9 cellular contexts compared by ENCODE assay signal in the genomic region with DNA sequence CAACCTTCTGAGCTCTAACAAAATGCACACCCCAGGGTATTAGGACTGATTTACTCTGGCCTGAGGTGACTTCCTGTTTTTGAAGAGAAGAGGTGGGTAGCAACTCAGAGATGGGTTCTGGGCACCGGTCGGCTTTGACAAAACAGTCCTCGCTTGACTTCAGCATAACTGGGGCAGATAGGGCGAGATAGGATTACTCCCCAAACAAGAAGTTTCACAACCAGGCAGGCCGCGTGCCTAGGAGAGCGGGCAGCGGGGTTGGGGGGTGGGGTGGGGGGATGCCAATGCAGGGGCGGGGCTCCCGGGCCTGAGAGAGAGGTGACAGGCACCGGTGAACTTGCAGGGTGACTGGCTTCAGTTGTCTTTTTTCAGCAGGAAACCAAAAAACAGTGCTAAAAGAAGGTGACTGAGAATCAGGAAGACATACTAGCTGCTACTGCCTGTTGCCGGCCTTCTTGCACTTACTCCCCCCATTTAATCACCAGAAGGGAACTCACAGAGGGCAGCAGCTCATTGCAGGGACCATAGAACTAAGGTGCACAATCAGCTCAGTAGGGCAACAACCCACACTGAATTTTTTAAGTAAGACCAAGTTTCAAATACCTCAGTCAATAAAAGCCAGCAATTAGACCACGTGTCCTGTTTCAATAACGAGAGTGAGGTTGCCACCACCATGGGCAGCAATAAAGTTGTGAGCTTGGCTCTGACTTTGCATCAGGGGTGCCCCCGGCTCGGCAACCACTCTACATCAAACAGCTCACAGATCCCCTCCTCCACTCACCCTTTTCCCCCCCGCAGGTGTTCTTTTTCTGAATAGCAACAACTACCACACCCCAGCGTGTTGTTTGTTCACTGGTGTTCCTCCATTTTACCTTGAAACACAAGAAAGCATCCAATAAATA. TPM values are rescaled to one million over a fixed set of nuclear protein-coding genes. Genes with fewer than 3 reads are reported as not detected.
DNase-seq lines count a peak whose midpoint lies in the region; ATAC-seq, FAIRE-seq and TF ChIP-seq lines count a peak whose summit lies in the region.
"Had no signal": no experiment of that assay in that cellular context is flagged by ENCODE, and none has a peak within 500 bp of the region (broad histone marks: within the 10 kb centered on the region; RNA-seq: fewer than 3 reads in every experiment).

No MANE protein-coding gene starts in this region.

- peaks cover 0 to 6% of the 10 kb centered on the region in 2 experiments; a peak in 2 of 5 replicates for H3K4me1 ChIP-seq in K562 (replicated peaks in 1 of 2; ENCODE audit: control insufficient read depth in 2 of 2, insufficient read depth in 2 of 2, low read length in 2 of 2)

- H3K4me3 ChIP-seq in GM12864 (ENCODE audit: low read depth, low read length) (no peak overlapping the region), K562 (no peak overlapping the region)

- DNase-seq in GM12864 (ENCODE audit: low read depth): peak; percentile 70
- peak; percentile 41 for DNase-seq in SKM-1 treated with dmso at 0.1 percent for 144 hours (lab: John Stamatoyannopoulos, UW; ENCODE audit: unreplicated experiment)
- DNase-seq in K562 (ENCODE audit: extremely low read depth in 1 of 4, low spot score in 3 of 4): no peak
- DNase-seq in stimulated activated naive B cell treated with anti-CD40 and anti-IgM and Interleukin-4, amounts not matched to agents 10 μg/mL and 1 μg/mL and 100 μg/mL, for 72 hours: peak; percentile 76
- no peak for DNase-seq in NCI-H187 (lab: John Stamatoyannopoulos, UW)
- no peak for DNase-seq in epidermal melanocyte (ENCODE audit: insufficient read length, low spot score)
- no peak for DNase-seq in retina

- intact Hi-C loops in K562 (cut with micrococcal nuclease): no loop called here

- no peak for TF ChIP-seq EP300 in K562 (IDR thresholded peaks at IDR 0.05; ENCODE audit: low read length)

- H3K36me3 Mint-ChIP-seq in stimulated activated naive B cell treated with anti-CD40 and anti-IgM and Interleukin-4, amounts not matched to agents 10 μg/mL and 1 μg/mL and 100 μg/mL, for 72 hours: peaks cover 0 to 2% of the 10 kb centered on the region in 2 donors

- no peak for TF ChIP-seq POLR2A in K562 (conservative IDR thresholded peaks at IDR 0.05)

- CTCF ChIA-PET in K562 (lab: Yijun Ruan, JAX; ENCODE audit: low intra/inter-chr PET ratio): no interaction called here

- 0 out of 2 replicates have a peak, but pooled peaks cover 6% of the 10 kb centered on the region for H4K20me1 ChIP-seq in K562 (replicated peaks; ENCODE audit: control insufficient read depth, insufficient read depth, low read length)

- no peaks in the 10 kb centered on the region for H3K36me3 ChIP-seq in K562 (ENCODE audit: control insufficient read depth, insufficient read depth, low read length)

- H3K27ac Mint-ChIP-seq in stimulated activated naive B cell treated with anti-CD40 and anti-IgM and Interleukin-4, amounts not matched to agents 10 μg/mL and 1 μg/mL and 100 μg/mL, for 72 hours: peak overlapping the region; percentile 96

- no peak overlapping the region for H2AFZ ChIP-seq in K562 (ENCODE audit: low read depth, low read length)

- BruUV-seq in K562 (replicated peaks; lab: Mats Ljungman, UMichigan): no TSS peak

- TF ChIP-seq CTCF in GM12864 (IDR thresholded peaks at IDR 0.05; ENCODE audit: low read depth, low read length, missing control alignments) (no peak), K562 (IDR thresholded peaks at IDR 0.05 in 2 of 3, conservative IDR thresholded peaks at IDR 0.05 in 1 of 3; ENCODE audit: insufficient read depth in 2 of 3, low read depth in 1 of 3, low read length in 3 of 3) (no peak)

- no peaks in the 10 kb centered on the region for H3K9me3 ChIP-seq in K562 (replicated peaks; ENCODE audit: control insufficient read depth, insufficient read depth, low read depth, low read length)

- peak overlapping the region; percentile 71 to 73 for H3K4me3 Mint-ChIP-seq in stimulated activated naive B cell treated with anti-CD40 and anti-IgM and Interleukin-4, amounts not matched to agents 10 μg/mL and 1 μg/mL and 100 μg/mL, for 72 hours

- in situ Hi-C loops in K562 (cut with MboI): loop anchor here (10.0 to 25.0 kb wide), 2 partner anchors 450 to 587 kb away; no protein-coding TSS in a partner anchor

- H3K9me1 ChIP-seq in K562 (ENCODE audit: control insufficient read depth, insufficient read depth, low read length): no peaks in the 10 kb centered on the region

- no peaks in the 10 kb centered on the region for H3K27me3 Mint-ChIP-seq in stimulated activated naive B cell treated with anti-CD40 and anti-IgM and Interleukin-4, amounts not matched to agents 10 μg/mL and 1 μg/mL and 100 μg/mL, for 72 hours

- H3K9me3 Mint-ChIP-seq in stimulated activated naive B cell treated with anti-CD40 and anti-IgM and Interleukin-4, amounts not matched to agents 10 μg/mL and 1 μg/mL and 100 μg/mL, for 72 hours: no peaks in the 10 kb centered on the region

- H3K27me3 ChIP-seq in K562 (ENCODE audit: control insufficient read depth in 2 of 2, insufficient read depth in 2 of 2, low read length in 2 of 2): no peaks in the 10 kb centered on the region

- no peak overlapping the region for H3K4me2 ChIP-seq in K562 (ENCODE audit: insufficient read depth, low read length)

- no peak overlapping the region for H3K9ac ChIP-seq in K562 (ENCODE audit: insufficient read depth in 1 of 2, low read depth in 2 of 2, low read length in 2 of 2)

- POLR2A ChIA-PET in K562 (lab: Yijun Ruan, JAX): no interaction called here

- no peak overlapping the region for H3K27ac ChIP-seq in K562 (ENCODE audit: extremely low read depth, low read depth, low read length)

- no peak for FAIRE-seq in K562 (lab: Jason Lieb, UNC)
- FAIRE-seq: astrocyte had no signal

- TF ChIP-seq RAD21 in K562 (CRISPR knock-in tag; conservative IDR thresholded peaks at IDR 0.05 in 1 of 2, IDR thresholded peaks at IDR 0.05 in 1 of 2): no peak

- no peaks in the 10 kb centered on the region for H3K79me2 ChIP-seq in K562 (ENCODE audit: control insufficient read depth, insufficient read depth, low read length)

- ATAC-seq in HG02623 (IDR thresholded peaks at IDR 0.05; ENCODE audit: unreplicated experiment) (peak; percentile 42), K562 (no peak)
- peak; percentile 88 to 89 for ATAC-seq in stimulated activated naive B cell treated with anti-CD40 and anti-IgM and Interleukin-4, amounts not matched to agents 10 μg/mL and 1 μg/mL and 100 μg/mL, for 72 hours (replicated peaks)

- peaks cover 75 to 100% of the 10 kb centered on the region in 2 donors for H3K4me1 Mint-ChIP-seq in stimulated activated naive B cell treated with anti-CD40 and anti-IgM and Interleukin-4, amounts not matched to agents 10 μg/mL and 1 μg/mL and 100 μg/mL, for 72 hours

- 12% methylated on average over 14 of the region's 18 CpGs for WGBS in K562 (ENCODE audit: insufficient coverage, low coverage, missing lambda C conversion rate)

TF ChIP-seq in K562, 482 proteins besides CTCF, POLR2A, EP300 and RAD21:
- TF ChIP-seq PTTG1 (tag; IDR thresholded peaks at IDR 0.05; ENCODE audit: low read depth): no peak
- no peak for TF ChIP-seq E2F1 (CRISPR knock-in tag; IDR thresholded peaks at IDR 0.05)
- peak; percentile 41; the same call in 1 of the 2 replicates for TF ChIP-seq SPI1 (IDR thresholded peaks at IDR 0.05; ENCODE audit: borderline replicate concordance, low read depth, low read length)

RNA-seq across cellular contexts. Expression of gene ETS1, which starts 37.2 kb away (rescaled TPM):
- not detected in 2 replicates for total RNA-seq in K562 (2011; cell fraction: chromatin; rRNA removed; ENCODE audit: low replicate concordance)
- total RNA-seq in K562 (2011; cell fraction: nucleolus; rRNA removed): not detected in 2 replicates
- total RNA-seq in K562 (2011; cell fraction: nucleoplasm; rRNA removed): not detected in 2 replicates
- total RNA-seq in K562 (2014; rRNA removed) (0.16 and 0.23 TPM in 2 replicates), K562 (2014; rRNA removed; fragmentation: Illumina TruSeq; extraction: Trizol) (0.33 and 0.38 TPM in 2 replicates), K562 (2015; rRNA removed; fragmentation: Illumina TruSeq; extraction: Trizol) (0.15 and 0.25 TPM in 2 replicates), K562 (2021) (1.4 and 1.6 TPM in 2 replicates)
- polyA plus RNA-seq in K562 (2011; rRNA removed) (0.03 and 0.13 TPM in 2 replicates), K562 (2014; fragmentation: Illumina TruSeq; extraction: Trizol) (0.50 and 0.54 TPM in 2 replicates), K562 (2014; fragmentation: Nextera tagmentation; extraction: Ambion mirVana) (under 1 TPM; 0.04 to 0.11 TPM), K562 (2014; rRNA removed) (0.18 and 0.21 TPM in 2 replicates)
- 0.16 TPM in 1 of 2 replicates, not detected in the other for polyA plus RNA-seq in K562 (2011; cell fraction: cytosol; rRNA removed)
- polyA plus RNA-seq in K562 (2011; cell fraction: nucleus; rRNA removed): 0.03 and 0.06 TPM in 2 replicates
- 1.0 and 11.5 TPM in 2 replicates for polyA plus RNA-seq in K562 (2012)
- polyA minus RNA-seq in K562 (2011; rRNA and poly(A)+ RNA removed): 0.14 TPM in 1 of 2 replicates, not detected in the other
- polyA minus RNA-seq in K562 (2011; cell fraction: cytosol; rRNA and poly(A)+ RNA removed): not detected in 2 replicates
- polyA minus RNA-seq in K562 (2011; cell fraction: nucleus; rRNA and poly(A)+ RNA removed): not detected in 2 replicates

Comparison
In these comparisons a context has a peak if more than half of its experiments do, and no peak if none do; other contexts are left out.
1. DNase-seq: peak in GM12864 (single experiment), SKM-1 treated with dmso at 0.1 percent for 144 hours (single experiment) and stimulated activated naive B cell treated with anti-CD40 and anti-IgM and Interleukin-4, amounts not matched to agents 10 μg/mL and 1 μg/mL and 100 μg/mL, for 72 hours (single experiment); none in K562 (0 of 4), NCI-H187 (0 of 2), epidermal melanocyte (single experiment) and retina (single experiment).